Comparison of ENCODE assay signal across 18 cellular contexts in genomic region chr7:51101111-51101757, GRCh38.
"Had no signal": no experiment of that assay in that cellular context is flagged by ENCODE, and none has a peak within 500 bp of the region (broad histone marks: within the 10 kb centered on the region; RNA-seq: fewer than 3 reads in every experiment).

No MANE protein-coding gene starts in this region.

- ATAC-seq: effector memory CD8-positive, alpha-beta T cell; left colon; left ventricle myocardium superior; sciatic nerve had no signal

- H3K36me3 ChIP-seq: esophagus squamous epithelium, stomach, thoracic aorta, transverse colon had no signal

- H3K4me3 ChIP-seq: esophagus squamous epithelium, lung, skin epidermis, stomach, thoracic aorta, transverse colon had no signal

- H3K27me3 ChIP-seq: esophagus squamous epithelium, stomach, transverse colon had no signal

- H3K27ac ChIP-seq: epithelial cell of prostate, esophagus squamous epithelium, stomach, thoracic aorta, transverse colon had no signal

- H3K4me1 ChIP-seq: esophagus squamous epithelium, stomach, transverse colon had no signal

- DNase-seq: effector memory CD8-positive, alpha-beta T cell; esophagus squamous epithelium; foreskin fibroblast; left colon; left ventricle myocardium superior; mesenchymal stem cell; midbrain; naive B cell; occipital lobe; stimulated activated naive CD4-positive, alpha-beta T cell; stomach; substantia nigra; transverse colon had no signal
